Comparison of ENCODE assay signal across 8 cellular contexts in the genomic region with DNA sequence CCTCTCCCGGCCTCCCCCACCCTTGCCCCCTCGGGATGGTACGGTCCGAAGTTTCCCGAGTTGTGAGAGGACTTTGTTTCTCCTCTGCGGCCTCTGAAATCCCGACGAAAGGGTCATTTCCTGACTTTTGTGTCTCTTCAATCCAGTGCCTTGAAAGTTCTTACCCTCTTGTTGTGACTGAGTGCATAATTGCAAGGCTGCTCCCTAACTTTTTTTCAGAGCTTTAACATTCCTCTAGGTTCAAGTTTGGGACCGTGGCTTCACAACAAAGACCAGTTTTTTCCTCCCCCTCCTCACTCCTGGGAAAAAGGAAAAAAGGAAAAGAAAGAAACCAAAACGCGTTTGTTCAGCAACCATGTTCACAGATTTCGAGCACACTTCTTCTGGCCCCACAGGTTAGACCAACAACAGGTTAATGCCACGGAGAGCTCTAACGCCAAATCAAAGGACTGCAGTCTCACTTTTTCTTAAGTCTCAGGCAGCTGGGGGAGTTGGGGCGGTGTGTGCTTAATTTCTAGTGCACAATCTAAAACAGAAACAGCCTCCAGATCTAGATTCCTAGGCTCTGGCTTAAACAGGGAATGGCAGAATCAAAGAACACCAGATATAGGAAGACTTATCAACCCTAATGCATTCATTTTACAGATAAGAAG.
DNase-seq lines count a peak whose midpoint lies in the region; ATAC-seq and TF ChIP-seq lines count a peak whose summit lies in the region.

No MANE protein-coding gene starts in this region.

- H3K27ac ChIP-seq in iPS DF 6.9 (ENCODE audit: low read length), result no peak overlapping the region
- H3K27ac ChIP-seq in smooth muscle cell (ENCODE audit: low read depth), result peak overlapping the region; percentile 93

- peak overlapping the region; percentile 93 for H2AFZ ChIP-seq in smooth muscle cell (ENCODE audit: low read depth)

- peak overlapping the region; percentile 62 for H3K4me3 Mint-ChIP-seq in activated naive CD8-positive, alpha-beta T cell

- no peak for ATAC-seq in HG03159 (IDR thresholded peaks at IDR 0.05; ENCODE audit: unreplicated experiment)

- no peaks in the 10 kb centered on the region for H3K79me2 ChIP-seq in smooth muscle cell (ENCODE audit: low read depth)

- peaks cover 25% of the 10 kb centered on the region for H3F3A ChIP-seq in smooth muscle cell (ENCODE audit: low read depth)

- in situ Hi-C loops in HAP-1 (cut with MboI; ENCODE audit: low sequenced_read_pairs), result no loop called here

- H3K27me3 ChIP-seq in HAP-1 (ENCODE audit: low read depth), result no peaks in the 10 kb centered on the region
- H3K27me3 ChIP-seq in iPS DF 6.9 (ENCODE audit: control insufficient read depth, insufficient read depth, low read length), result peaks cover 30% of the 10 kb centered on the region
- H3K27me3 ChIP-seq in smooth muscle cell (ENCODE audit: low read depth), result no peaks in the 10 kb centered on the region

- H3K9ac ChIP-seq in smooth muscle cell (ENCODE audit: low read depth), result peak overlapping the region; percentile 84

- peak in 1 of 2 experiments; percentile 56 for DNase-seq in HAP-1 (ENCODE audit: low spot score in 2 of 2)
- no peak for DNase-seq in iPS DF 6.9 (ENCODE audit: low read depth, low spot score)
- no peak for DNase-seq in smooth muscle cell (lab: John Stamatoyannopoulos, UW; ENCODE audit: unreplicated experiment)
- DNase-seq in posterior vena cava (ENCODE audit: low spot score), result no peak
- no peak for DNase-seq in midbrain (lab: John Stamatoyannopoulos, UW)
- DNase-seq in NCI-H2107 treated with DMSO at 0.1 percent for 48 hours (lab: John Stamatoyannopoulos, UW; ENCODE audit: unreplicated experiment), result no peak

- H3K36me3 Mint-ChIP-seq in activated naive CD8-positive, alpha-beta T cell, result no peaks in the 10 kb centered on the region

- no peaks in the 10 kb centered on the region for H3K9me3 ChIP-seq in HAP-1
- H3K9me3 ChIP-seq in iPS DF 6.9 (ENCODE audit: control insufficient read depth, insufficient read depth, low read length), result no peaks in the 10 kb centered on the region
- H3K9me3 ChIP-seq in smooth muscle cell (replicated peaks; ENCODE audit: low read depth), result no peaks in the 10 kb centered on the region

- no CpG with 5 or more reads among the region's 15 CpGs for WGBS in iPS DF 6.9 (ENCODE audit: insufficient coverage, insufficient read length)
- WGBS in smooth muscle cell (ENCODE audit: low lambda C conversion rate), result 2% methylated on average over 15 of the region's 15 CpGs

- peaks cover 34% of the 10 kb centered on the region for H3K27me3 Mint-ChIP-seq in activated naive CD8-positive, alpha-beta T cell

- H3K4me3 ChIP-seq in HAP-1, result peak overlapping the region; percentile 27
- peak overlapping the region; percentile 44; the same call in 1 of the 2 replicates for H3K4me3 ChIP-seq in iPS DF 6.9 (ENCODE audit: low read length)
- peak overlapping the region; percentile 42 for H3K4me3 ChIP-seq in smooth muscle cell

- peaks cover 24% of the 10 kb centered on the region for H3K4me1 ChIP-seq in HAP-1
- H3K4me1 ChIP-seq in iPS DF 6.9 (ENCODE audit: control insufficient read depth, insufficient read depth, low read length), result no peaks in the 10 kb centered on the region
- H3K4me1 ChIP-seq in smooth muscle cell (ENCODE audit: low read depth), result peaks cover 48% of the 10 kb centered on the region

- H4K20me1 ChIP-seq in smooth muscle cell (ENCODE audit: low read depth), result no peaks in the 10 kb centered on the region

- intact Hi-C loops in posterior vena cava (cut with DNase I), result loop anchor here in 1 of 2 donors (5.0 to 10.0 kb wide), 2 partner anchors 54 to 181 kb away; a partner anchor contains a TSS

- no peak for TF ChIP-seq CTCF in smooth muscle cell (IDR thresholded peaks at IDR 0.05; ENCODE audit: borderline replicate concordance, insufficient read depth, poor library complexity, severe bottlenecking)

- no peaks in the 10 kb centered on the region for H3K9me3 Mint-ChIP-seq in activated naive CD8-positive, alpha-beta T cell (ENCODE audit: low read depth)

- no peak overlapping the region for H3K27ac Mint-ChIP-seq in activated naive CD8-positive, alpha-beta T cell

- H3K36me3 ChIP-seq in HAP-1 (replicated peaks) (no peaks in the 10 kb centered on the region), iPS DF 6.9 (ENCODE audit: control insufficient read depth, insufficient read depth, low read length) (no peaks in the 10 kb centered on the region), smooth muscle cell (ENCODE audit: low read depth) (no peaks in the 10 kb centered on the region)

- H3K4me1 Mint-ChIP-seq in activated naive CD8-positive, alpha-beta T cell (ENCODE audit: low read depth), result peaks cover 32% of the 10 kb centered on the region

- H3K4me2 ChIP-seq in smooth muscle cell, result peak overlapping the region; percentile 82
